Comparison of ENCODE assay signal across 28 cellular contexts in the genomic region with DNA sequence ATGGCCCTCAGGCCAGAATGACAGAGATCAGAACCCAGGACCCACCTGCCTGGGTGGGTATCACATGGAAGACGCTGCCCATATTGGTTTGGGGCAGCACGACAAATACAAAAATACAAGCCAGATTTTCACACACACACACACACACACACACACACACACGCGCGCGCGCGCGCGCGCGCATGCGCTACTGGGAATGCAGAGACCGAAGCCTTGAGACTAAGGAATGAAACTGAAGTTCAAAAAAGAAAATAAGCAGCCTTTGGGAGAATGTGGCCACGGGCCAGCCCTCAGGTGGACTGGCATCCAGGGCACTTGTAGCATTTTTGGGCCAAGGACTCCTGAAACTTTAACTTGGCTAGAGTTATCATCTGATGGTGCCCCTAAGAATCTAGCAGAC.
"Had no signal": no experiment of that assay in that cellular context is flagged by ENCODE, and none has a peak within 500 bp of the region (broad histone marks: within the 10 kb centered on the region; RNA-seq: fewer than 3 reads in every experiment).

No MANE protein-coding gene starts in this region.

- H3K4me3 ChIP-seq: ovary, psoas muscle, right lobe of liver, sigmoid colon, stomach, thoracic aorta, thyroid gland, tibial nerve, upper lobe of left lung had no signal

- H3K4me3 Mint-ChIP-seq: naive thymus-derived CD8-positive, alpha-beta T cell; natural killer cell treated with Interleukin-12 subunit alpha and Interleukin-12 subunit beta and Interleukin-15 and Interleukin-18, amount 100 ng/mL, for 72 hours; nephron progenitor cell; neural crest cell; stimulated activated effector memory CD8-positive, alpha-beta T cell treated with anti-CD3 and anti-CD28 coated beads, Interleukin-12 subunit alpha, Interleukin-12 subunit beta, amount 100 ng/mL, for 72 hours; stimulated activated naive B cell treated with anti-CD40 and anti-IgM and Interleukin-4, amounts not matched to agents 10 μg/mL and 1 μg/mL and 100 μg/mL, for 72 hours; stimulated activated naive CD8-positive, alpha-beta T cell treated with anti-CD3 and anti-CD28 coated beads, Interleukin-15, Interleukin-2, amounts not matched to agents 100 ng/mL and 50 ng/mL, for 24 hours had no signal

- H3K4me1 Mint-ChIP-seq: neural crest cell; stimulated activated effector memory CD8-positive, alpha-beta T cell treated with anti-CD3 and anti-CD28 coated beads, Interleukin-12 subunit alpha, Interleukin-12 subunit beta, amount 100 ng/mL, for 72 hours; stimulated activated naive B cell treated with anti-CD40 and anti-IgM and Interleukin-4, amounts not matched to agents 10 μg/mL and 1 μg/mL and 100 μg/mL, for 72 hours had no signal

- H3K9me3 Mint-ChIP-seq: natural killer cell treated with Interleukin-12 subunit alpha and Interleukin-12 subunit beta and Interleukin-15 and Interleukin-18, amount 100 ng/mL, for 72 hours; stimulated activated effector memory CD8-positive, alpha-beta T cell treated with anti-CD3 and anti-CD28 coated beads, Interleukin-12 subunit alpha, Interleukin-12 subunit beta, amount 100 ng/mL, for 72 hours had no signal

- H3K79me2 ChIP-seq: parathyroid adenoma had no signal

- H3K36me3 Mint-ChIP-seq: natural killer cell treated with Interleukin-12 subunit alpha and Interleukin-12 subunit beta and Interleukin-15 and Interleukin-18, amount 100 ng/mL, for 72 hours had no signal

- H3K27ac ChIP-seq: ovary, parathyroid adenoma, psoas muscle, right lobe of liver, sigmoid colon, stomach, thoracic aorta, thyroid gland, tibial nerve, upper lobe of left lung had no signal

- H2AFZ ChIP-seq: parathyroid adenoma had no signal

- H3K27ac Mint-ChIP-seq: naive thymus-derived CD8-positive, alpha-beta T cell; natural killer cell treated with Interleukin-12 subunit alpha and Interleukin-12 subunit beta and Interleukin-15 and Interleukin-18, amount 100 ng/mL, for 72 hours; nephron progenitor cell; progenitor cell of endocrine pancreas; stimulated activated effector memory CD8-positive, alpha-beta T cell treated with anti-CD3 and anti-CD28 coated beads, Interleukin-12 subunit alpha, Interleukin-12 subunit beta, amount 100 ng/mL, for 72 hours; stimulated activated naive B cell treated with anti-CD40 and anti-IgM and Interleukin-4, amounts not matched to agents 10 μg/mL and 1 μg/mL and 100 μg/mL, for 72 hours; stimulated activated naive CD8-positive, alpha-beta T cell treated with anti-CD3 and anti-CD28 coated beads, Interleukin-15, Interleukin-2, amounts not matched to agents 100 ng/mL and 50 ng/mL, for 24 hours had no signal

- ATAC-seq: naive thymus-derived CD8-positive, alpha-beta T cell; natural killer cell treated with Interleukin-12 subunit alpha and Interleukin-12 subunit beta and Interleukin-15 and Interleukin-18, amount 100 ng/mL, for 72 hours; psoas muscle; right cardiac atrium; right lobe of liver; stimulated activated effector memory CD8-positive, alpha-beta T cell treated with anti-CD3 and anti-CD28 coated beads, Interleukin-12 subunit alpha, Interleukin-12 subunit beta, amount 100 ng/mL, for 72 hours; stimulated activated naive B cell treated with anti-CD40 and anti-IgM and Interleukin-4, amounts not matched to agents 10 μg/mL and 1 μg/mL and 100 μg/mL, for 72 hours had no signal

- H3K9me3 ChIP-seq: ovary, psoas muscle, right lobe of liver, stomach, thoracic aorta, thyroid gland had no signal

- H3K36me3 ChIP-seq: ovary, right lobe of liver, sigmoid colon, thoracic aorta, thyroid gland, tibial nerve, upper lobe of left lung had no signal

- DNase-seq: naive thymus-derived CD8-positive, alpha-beta T cell; nephron progenitor cell; occipital lobe; ovary; posterior cingulate gyrus; psoas muscle; right cardiac atrium; right lobe of liver; sigmoid colon; small intestine; stimulated activated CD4-positive, alpha-beta T cell treated with anti-CD3 and anti-CD28 coated beads, Interleukin-15, amount 100 ng/mL, for 24 hours; stimulated activated CD4-positive, alpha-beta T cell treated with anti-CD3 and anti-CD28 coated beads, Interleukin-2, amount 100 ng/mL, for 24 hours; stimulated activated CD4-positive, alpha-beta T cell treated with anti-CD3 and anti-CD28 coated beads, Interleukin-2, amount 100 ng/mL, for 48 hours; stimulated activated CD4-positive, alpha-beta T cell treated with anti-CD3 and anti-CD28 coated beads, Interleukin-4, amount 100 ng/mL, for 24 hours; stimulated activated naive B cell treated with anti-CD40 and anti-IgM and Interleukin-4, amounts not matched to agents 10 μg/mL and 1 μg/mL and 100 μg/mL, for 72 hours; stimulated activated naive CD4-positive, alpha-beta T cell treated with Interleukin-2 at 50 U/mL for 16 hours; stomach; thyroid gland; trophoblast cell had no signal

- H3K9ac ChIP-seq: parathyroid adenoma had no signal

- H3K27me3 ChIP-seq: ovary, right lobe of liver, sigmoid colon, stomach, thyroid gland, tibial nerve, upper lobe of left lung had no signal

- H3K27me3 Mint-ChIP-seq: naive thymus-derived CD8-positive, alpha-beta T cell; natural killer cell treated with Interleukin-12 subunit alpha and Interleukin-12 subunit beta and Interleukin-15 and Interleukin-18, amount 100 ng/mL, for 72 hours; progenitor cell of endocrine pancreas; stimulated activated naive B cell treated with anti-CD40 and anti-IgM and Interleukin-4, amounts not matched to agents 10 μg/mL and 1 μg/mL and 100 μg/mL, for 72 hours; stimulated activated naive CD8-positive, alpha-beta T cell treated with anti-CD3 and anti-CD28 coated beads, Interleukin-15, Interleukin-2, amounts not matched to agents 100 ng/mL and 50 ng/mL, for 24 hours had no signal

- H3K4me1 ChIP-seq: parathyroid adenoma, psoas muscle, right lobe of liver, sigmoid colon, stomach, thyroid gland, tibial nerve, upper lobe of left lung had no signal
